17 cellular contexts compared by ENCODE assay signal in genomic region chr18:33020877-33021276, GRCh38.
DNase-seq lines count a peak whose midpoint lies in the region; ATAC-seq and TF ChIP-seq lines count a peak whose summit lies in the region.
"Had no signal": no experiment of that assay in that cellular context is flagged by ENCODE, and none has a peak within 500 bp of the region (broad histone marks: within the 10 kb centered on the region; RNA-seq: fewer than 3 reads in every experiment).

No MANE protein-coding gene starts in this region.

- H3K27me3 ChIP-seq in DOHH2 (ENCODE audit: control insufficient read depth, low read length) (no peaks in the 10 kb centered on the region), neural cell (ENCODE audit: insufficient read depth, low read depth, low read length) (no peaks in the 10 kb centered on the region), SK-N-SH (ENCODE audit: insufficient read depth) (no peaks in the 10 kb centered on the region)

- H4K20me1 ChIP-seq in DOHH2 (ENCODE audit: control insufficient read depth, insufficient read depth, low read depth, low read length) (no peaks in the 10 kb centered on the region), neural cell (ENCODE audit: insufficient read depth) (no peaks in the 10 kb centered on the region), SK-N-SH (ENCODE audit: insufficient read depth) (no peaks in the 10 kb centered on the region)

- no peaks in the 10 kb centered on the region for H3F3A ChIP-seq in DOHH2 (ENCODE audit: control insufficient read depth, insufficient read depth)
- H3F3A ChIP-seq in neural cell (ENCODE audit: insufficient read depth, low read length, poor library complexity, severe bottlenecking), result no peaks in the 10 kb centered on the region
- H3F3A ChIP-seq in SK-N-SH (replicated peaks; ENCODE audit: insufficient read depth), result no peaks in the 10 kb centered on the region

- TF ChIP-seq CTCF in DOHH2 (IDR thresholded peaks at IDR 0.05; ENCODE audit: low read depth, low read length, poor library complexity, severe bottlenecking) (peak; percentile 15), VCaP (conservative IDR thresholded peaks at IDR 0.05) (peak; percentile 55), neural cell (IDR thresholded peaks at IDR 0.05; ENCODE audit: poor library complexity, severe bottlenecking) (peak; percentile 38), mucosa of descending colon (IDR thresholded peaks at IDR 0.05) (no peak), SK-N-SH (IDR thresholded peaks at IDR 0.05) (no peak)

- H3K9me3 ChIP-seq in DOHH2 (ENCODE audit: control insufficient read depth, insufficient read depth, low read length) (no peaks in the 10 kb centered on the region), neural cell (ENCODE audit: low read length) (no peaks in the 10 kb centered on the region), mucosa of descending colon (no peaks in the 10 kb centered on the region), SK-N-SH (no peaks in the 10 kb centered on the region)

- H3K79me2 ChIP-seq in DOHH2 (ENCODE audit: control insufficient read depth, low read length), result no peaks in the 10 kb centered on the region
- H3K79me2 ChIP-seq in neural cell (replicated peaks; ENCODE audit: insufficient read depth, low read length), result no peaks in the 10 kb centered on the region
- H3K79me2 ChIP-seq in SK-N-SH (ENCODE audit: insufficient read depth), result no peaks in the 10 kb centered on the region

- no peak overlapping the region for H3K4me2 ChIP-seq in DOHH2 (ENCODE audit: low read length)
- H3K4me2 ChIP-seq in neural cell (ENCODE audit: low read length), result no peak overlapping the region
- H3K4me2 ChIP-seq in SK-N-SH, result no peak overlapping the region

- no peak for TF ChIP-seq EP300 in neural cell (conservative IDR thresholded peaks at IDR 0.05; ENCODE audit: poor library complexity, severe bottlenecking)
- no peak for TF ChIP-seq EP300 in SK-N-SH (IDR thresholded peaks at IDR 0.05; ENCODE audit: borderline replicate concordance in 1 of 2, low read depth in 1 of 2, low read length in 1 of 2)

- CTCF ChIA-PET in SK-N-SH (lab: Yijun Ruan, JAX), result no interaction called here

- intact Hi-C loops in mucosa of descending colon (cut with DNase I, micrococcal nuclease), result no loop called here

- H3K36me3 ChIP-seq in DOHH2 (ENCODE audit: control insufficient read depth, low read length) (no peaks in the 10 kb centered on the region), neural cell (ENCODE audit: insufficient read depth, low read length) (no peaks in the 10 kb centered on the region), mucosa of descending colon (ENCODE audit: low read depth) (no peaks in the 10 kb centered on the region), SK-N-SH (replicated peaks in 1 of 2; ENCODE audit: control insufficient read depth in 1 of 2, insufficient read depth in 2 of 2, low read length in 1 of 2) (no peaks in the 10 kb centered on the region)

- no peak overlapping the region for H3K9ac ChIP-seq in neural cell (ENCODE audit: low read length)
- no peak overlapping the region for H3K9ac ChIP-seq in SK-N-SH

- no peak for ATAC-seq in mucosa of descending colon
- ATAC-seq: GM12878, K562 had no signal

- POLR2A ChIA-PET in SK-N-SH (lab: Yijun Ruan, JAX), result no interaction called here

- WGBS in SK-N-SH (ENCODE audit: low lambda C conversion rate), result 17% methylated on average over 2 of the region's 2 CpGs

- TF ChIP-seq RAD21 in neural cell (conservative IDR thresholded peaks at IDR 0.05) (peak; percentile 31), SK-N-SH (IDR thresholded peaks at IDR 0.05; ENCODE audit: low read length) (no peak)

- DNase-seq in NAMALWA (ENCODE audit: low spot score), result peak; percentile 11
- no peak for DNase-seq in EL
- DNase-seq in mucosa of descending colon, result no peak
- DNase-seq in SK-N-SH, result no peak
- DNase-seq: C1 segment of cervical spinal cord, HFFc6, NCI-H1417 treated with DMSO at 0.1 percent for 48 hours, NCI-H1930, NCI-H446 treated with DMSO at 0.1 percent for 48 hours, OCI-M1, SIG-M5 had no signal

- H2AFZ ChIP-seq in neural cell (ENCODE audit: low read depth, low read length), result no peak overlapping the region
- no peak overlapping the region for H2AFZ ChIP-seq in SK-N-SH (ENCODE audit: low read depth)

- no peak overlapping the region for H3K27ac ChIP-seq in DOHH2 (ENCODE audit: low read depth, low read length)
- H3K27ac ChIP-seq in VCaP, result no peak overlapping the region
- H3K27ac ChIP-seq in neural cell (ENCODE audit: low read length), result no peak overlapping the region
- H3K27ac ChIP-seq in SK-N-SH (ENCODE audit: low read depth in 2 of 2, low read length in 1 of 2), result no peak overlapping the region
- H3K27ac ChIP-seq: RWPE1 had no signal

- no peaks in the 10 kb centered on the region for H3K9me2 ChIP-seq in DOHH2 (replicated peaks; ENCODE audit: control insufficient read depth, low read length)
- H3K9me2 ChIP-seq in neural cell (ENCODE audit: insufficient read depth, low read length), result no peaks in the 10 kb centered on the region
- no peaks in the 10 kb centered on the region for H3K9me2 ChIP-seq in SK-N-SH

- H3K4me1 ChIP-seq in DOHH2 (ENCODE audit: control insufficient read depth, low read length) (no peaks in the 10 kb centered on the region), mucosa of descending colon (ENCODE audit: low read depth) (no peaks in the 10 kb centered on the region), SK-N-SH (ENCODE audit: control insufficient read depth in 1 of 2, insufficient read depth in 2 of 2, low read depth in 1 of 2, low read length in 1 of 2) (no peaks in the 10 kb centered on the region)

- H3K4me3 ChIP-seq in DOHH2 (ENCODE audit: low read length), result no peak overlapping the region
- H3K4me3 ChIP-seq in neural cell (ENCODE audit: low read length), result no peak overlapping the region
- no peak overlapping the region for H3K4me3 ChIP-seq in mucosa of descending colon
- H3K4me3 ChIP-seq in SK-N-SH (ENCODE audit: low read depth in 2 of 2, low read length in 1 of 2), result no peak overlapping the region
- H3K4me3 ChIP-seq: GM12878, K562 had no signal

TF ChIP-seq in neural cell, 6 proteins besides CTCF, POLR2A, EP300 and RAD21:
- TF ChIP-seq SMC3 (conservative IDR thresholded peaks at IDR 0.05; ENCODE audit: poor library complexity) (peak; percentile 30), POLR2AphosphoS5 (IDR thresholded peaks at IDR 0.05) (no peak)

TF ChIP-seq in SK-N-SH, 30 proteins besides CTCF, POLR2A, EP300 and RAD21:
- no peak for TF ChIP-seq RCOR1 (IDR thresholded peaks at IDR 0.05; ENCODE audit: low read length)
- no peak for TF ChIP-seq GATA2 (CRISPR knock-in tag; IDR thresholded peaks at IDR 0.05)
TF ChIP-seq in SK-N-SH: peak in this region for 0.

Comparison
In these comparisons a context has a peak if more than half of its experiments do, and no peak if none do; other contexts are left out.
1. CTCF ChIP-seq: peak in DOHH2 (single experiment), VCaP (single experiment) and neural cell (single experiment); none in mucosa of descending colon (single experiment) and SK-N-SH (single experiment).